Comparison of ENCODE assay signal across 24 cellular contexts in the genomic region with DNA sequence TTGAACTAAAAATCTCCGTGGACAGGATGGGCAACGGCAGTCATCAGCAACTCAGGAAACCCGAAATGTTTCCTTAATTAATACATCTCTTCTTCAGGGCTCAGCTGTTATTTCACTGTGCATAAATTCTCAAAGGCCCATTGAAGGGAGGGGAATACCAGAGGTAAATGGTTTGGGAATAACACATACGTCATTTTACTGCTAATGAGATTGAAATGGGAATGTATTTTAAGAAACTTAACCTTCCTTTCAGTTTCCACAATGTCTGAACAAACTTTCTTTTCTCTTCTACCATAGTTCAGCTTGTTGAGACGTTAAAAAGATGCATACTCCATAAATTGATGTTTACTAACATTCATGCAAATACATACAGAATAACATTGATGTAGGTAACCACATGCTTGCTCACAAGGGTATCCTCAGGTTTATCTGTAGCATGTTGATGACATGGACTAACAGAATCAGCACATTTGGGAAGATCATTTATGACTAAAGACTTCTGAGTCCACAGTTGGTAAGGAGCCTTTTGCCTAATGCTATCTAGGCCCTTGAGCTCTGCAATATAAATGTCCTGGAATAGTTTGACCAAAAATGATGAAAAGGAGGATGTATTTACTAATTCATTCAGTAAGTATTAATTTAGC. TPM values are rescaled to one million over a fixed set of nuclear protein-coding genes. Genes with fewer than 3 reads are reported as not detected.
DNase-seq lines count a peak whose midpoint lies in the region; ATAC-seq, FAIRE-seq and TF ChIP-seq lines count a peak whose summit lies in the region.
"Had no signal": no experiment of that assay in that cellular context is flagged by ENCODE, and none has a peak within 500 bp of the region (broad histone marks: within the 10 kb centered on the region; RNA-seq: fewer than 3 reads in every experiment).

No MANE protein-coding gene starts in this region.

- no peaks in the 10 kb centered on the region for H3K9me3 Mint-ChIP-seq in activated T-cell treated with anti-CD3 and anti-CD28 coated beads, Interleukin-2, amount 50 U/mL, for 72 hours
- H3K9me3 Mint-ChIP-seq: immature natural killer cell had no signal

- H3K79me2 ChIP-seq in KMS-11 (ENCODE audit: insufficient read depth, low read depth) = no peaks in the 10 kb centered on the region

- no peaks in the 10 kb centered on the region for H3K9me3 ChIP-seq in neutrophil
- no peaks in the 10 kb centered on the region for H3K9me3 ChIP-seq in T-helper 17 cell (ENCODE audit: control insufficient read depth, low read length, poor library complexity, severe bottlenecking)
- H3K9me3 ChIP-seq: colonic mucosa had no signal

- H3K4me3 ChIP-seq in KMS-11 (IDR thresholded peaks at IDR 0.05; ENCODE audit: insufficient read depth, low read depth, low read length) (no peak overlapping the region), neutrophil (ENCODE audit: low read depth in 1 of 2, low read length in 1 of 2) (peak overlapping the region in 1 of 2 experiments; percentile 33)
- H3K4me3 ChIP-seq: colonic mucosa, left ventricle myocardium inferior had no signal

- peaks cover 0 to 2% of the 10 kb centered on the region in 2 donors for H3K36me3 Mint-ChIP-seq in activated T-cell treated with anti-CD3 and anti-CD28 coated beads, Interleukin-2, amount 50 U/mL, for 72 hours (ENCODE audit: insufficient read depth in 2 of 2)
- peaks cover 2% of the 10 kb centered on the region for H3K36me3 Mint-ChIP-seq in T-helper 17 cell (ENCODE audit: low read depth)

- no peaks in the 10 kb centered on the region for H3K27me3 ChIP-seq in KMS-11 (ENCODE audit: insufficient read depth, low read depth)
- H3K27me3 ChIP-seq in neutrophil = no peaks in the 10 kb centered on the region
- H3K27me3 ChIP-seq: brain microvascular endothelial cell, colonic mucosa had no signal

- H3K9ac ChIP-seq in KMS-11 = no peak overlapping the region

- no peaks in the 10 kb centered on the region for H4K20me1 ChIP-seq in KMS-11 (ENCODE audit: insufficient read depth)

- H3K4me1 Mint-ChIP-seq in activated T-cell treated with anti-CD3 and anti-CD28 coated beads, Interleukin-2, amount 50 U/mL, for 72 hours (ENCODE audit: low read depth) = peaks cover 29% of the 10 kb centered on the region
- H3K4me1 Mint-ChIP-seq in T-helper 17 cell = no peaks in the 10 kb centered on the region
- H3K4me1 Mint-ChIP-seq: immature natural killer cell had no signal

- no peak overlapping the region for H2AFZ ChIP-seq in KMS-11 (ENCODE audit: low read depth)

- H3K4me1 ChIP-seq in KMS-11 (ENCODE audit: low read depth, poor library complexity, severe bottlenecking) (peaks cover 7% of the 10 kb centered on the region), neutrophil (ENCODE audit: control insufficient read depth in 1 of 2, insufficient read depth in 1 of 2, low read depth in 1 of 2, low read length in 1 of 2) (peaks cover 34 to 35% of the 10 kb centered on the region in 2 experiments)
- H3K4me1 ChIP-seq: colonic mucosa, left ventricle myocardium inferior had no signal

- no peak for ATAC-seq in activated T-cell treated with anti-CD3 and anti-CD28 coated beads, Interleukin-2, amount 50 U/mL, for 72 hours (replicated peaks in 1 of 2)
- no peak for ATAC-seq in T-helper 17 cell

- no peak overlapping the region for H3K27ac ChIP-seq in KMS-11
- H3K27ac ChIP-seq in neutrophil = peak overlapping the region; percentile 80
- H3K27ac ChIP-seq: brain microvascular endothelial cell, colonic mucosa, left ventricle myocardium inferior, WERI-Rb-1 had no signal

- H3K4me3 Mint-ChIP-seq in activated T-cell treated with anti-CD3 and anti-CD28 coated beads, Interleukin-2, amount 50 U/mL, for 72 hours = peak overlapping the region; percentile 4 to 48
- H3K4me3 Mint-ChIP-seq in T-helper 17 cell = no peak overlapping the region
- H3K4me3 Mint-ChIP-seq: immature natural killer cell had no signal

- H3K36me3 ChIP-seq in KMS-11 (ENCODE audit: insufficient read depth) (no peaks in the 10 kb centered on the region), neutrophil (no peaks in the 10 kb centered on the region)
- H3K36me3 ChIP-seq: brain microvascular endothelial cell, colonic mucosa, left ventricle myocardium inferior, WERI-Rb-1 had no signal

- peak; percentile 91 for FAIRE-seq in GM19239 (lab: Jason Lieb, UNC)
- FAIRE-seq: urothelium cell line had no signal

- H3K4me2 ChIP-seq in KMS-11 = peak overlapping the region; percentile 10; the same call in 1 of the 2 replicates

- TF ChIP-seq CTCF in KMS-11 (conservative IDR thresholded peaks at IDR 0.05; ENCODE audit: low read depth, low read length) = no peak
- TF ChIP-seq CTCF in neutrophil (IDR thresholded peaks at IDR 0.05) = no peak

- no peak for DNase-seq in activated T-cell treated with anti-CD3 and anti-CD28 coated beads, Interleukin-2, amount 50 U/mL, for 72 hours
- DNase-seq in activated T-cell treated with anti-CD3 and anti-CD28 coated beads, Interleukin-2, amount 50 U/mL, for 48 hours = no peak
- no peak for DNase-seq in GM19239 (ENCODE audit: insufficient read length, low spot score)
- no peak for DNase-seq in T-helper 17 cell
- no peak for DNase-seq in NCI-H1417 treated with DMSO at 0.1 percent for 48 hours (lab: John Stamatoyannopoulos, UW)
- no peak for DNase-seq in GF-D8 (lab: John Stamatoyannopoulos, UW)
- DNase-seq: ACHN; activated CD4-positive, alpha-beta T cell treated with anti-CD3 and anti-CD28 coated beads, Interleukin-2, amount 50 U/mL, for 48 hours; activated T-cell treated with anti-CD3 and anti-CD28 coated beads, Interleukin-2, amount 50 U/mL, for 1 hour; brain microvascular endothelial cell; colonic mucosa; immature natural killer cell; Kasumi-1; left ventricle myocardium inferior; NCI-H1105; SIG-M5; WERI-Rb-1 had no signal

- H3K27ac Mint-ChIP-seq in activated T-cell treated with anti-CD3 and anti-CD28 coated beads, Interleukin-2, amount 50 U/mL, for 72 hours = no peak overlapping the region
- no peak overlapping the region for H3K27ac Mint-ChIP-seq in T-helper 17 cell
- H3K27ac Mint-ChIP-seq: immature natural killer cell had no signal

- H3K27me3 Mint-ChIP-seq in activated T-cell treated with anti-CD3 and anti-CD28 coated beads, Interleukin-2, amount 50 U/mL, for 72 hours (ENCODE audit: low read depth) = peaks cover 8% of the 10 kb centered on the region
- peaks cover 25% of the 10 kb centered on the region for H3K27me3 Mint-ChIP-seq in T-helper 17 cell

RNA-seq across cellular contexts. Expression of a gene that starts 7.7 kb away (rescaled TPM):
- total RNA-seq in activated T-cell treated with anti-CD3 and anti-CD28 coated beads, Interleukin-2, amount 50 U/mL, for 72 hours = under 1 TPM; 0.29 to 0.37 TPM
- total RNA-seq in T-helper 17 cell = under 1 TPM in 1 of 2 donors, not detected in 1; 0.07 TPM
- total RNA-seq: OCI-LY7 had no signal

RNA-seq across cellular contexts. Expression of a gene that starts 27.6 kb away (rescaled TPM):
- not detected for total RNA-seq in activated T-cell treated with anti-CD3 and anti-CD28 coated beads, Interleukin-2, amount 50 U/mL, for 72 hours
- total RNA-seq in T-helper 17 cell = not detected
- total RNA-seq: colonic mucosa; HT1080; left ventricle myocardium inferior; mucosa of gallbladder; OCI-LY7; T-helper 1 cell treated with Interleukin-12 subunit alpha and Interleukin-12 subunit beta and Interleukin-4 antibody, amounts not matched to agents 30 ng/mL and 1 ng/mL, for 36 hours had no signal
